In the genomic region with DNA sequence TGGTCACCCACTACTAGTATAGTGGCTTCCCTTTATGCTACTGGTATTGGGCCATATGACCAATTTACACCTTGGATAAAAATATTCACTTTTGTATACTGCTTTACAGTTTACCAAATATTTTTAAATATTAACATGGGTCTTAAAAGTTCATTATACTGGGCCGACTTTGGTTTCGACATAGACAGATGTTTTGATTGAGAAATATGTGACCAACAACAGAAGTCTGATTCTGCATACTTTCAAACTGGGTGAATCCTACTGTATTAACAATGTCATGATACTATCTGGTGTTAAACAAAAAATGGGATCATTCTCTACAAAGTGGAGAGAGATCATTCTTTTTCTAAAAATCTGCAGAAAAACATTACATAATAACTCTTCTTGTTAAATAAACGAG, we compare ENCODE assay signal across 1 cellular context.
TF ChIP-seq lines count a peak whose summit lies in the region.

No MANE protein-coding gene starts in this region.

TF ChIP-seq in HepG2, 621 proteins besides CTCF, POLR2A, EP300 and RAD21 (continued from another document):
- TF ChIP-seq, protein P1, sequence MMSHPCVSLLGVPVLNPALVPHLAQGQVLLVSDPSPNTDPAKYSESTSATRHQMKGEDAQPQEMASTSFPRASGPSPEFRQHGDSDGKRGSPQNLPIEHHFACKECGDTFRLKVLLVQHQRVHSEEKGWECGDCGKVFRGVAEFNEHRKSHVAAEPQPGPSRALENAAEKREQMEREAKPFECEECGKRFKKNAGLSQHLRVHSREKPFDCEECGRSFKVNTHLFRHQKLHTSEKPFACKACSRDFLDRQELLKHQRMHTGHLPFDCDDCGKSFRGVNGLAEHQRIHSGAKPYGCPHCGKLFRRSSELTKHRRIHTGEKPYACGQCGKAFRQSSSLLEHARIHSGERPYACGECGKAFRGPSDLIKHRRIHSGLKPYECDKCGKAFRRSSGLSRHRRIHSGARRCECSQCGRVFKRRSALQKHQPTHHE (CRISPR knock-in tag; IDR thresholded peaks at IDR 0.05; ENCODE audit: borderline replicate concordance), result no peak
- TF ChIP-seq SNAPC2 (CRISPR knock-in tag; IDR thresholded peaks at IDR 0.05) (no peak), ZNF644 (CRISPR knock-in tag; IDR thresholded peaks at IDR 0.05; ENCODE audit: low read depth) (no peak)
